In the genomic region with DNA sequence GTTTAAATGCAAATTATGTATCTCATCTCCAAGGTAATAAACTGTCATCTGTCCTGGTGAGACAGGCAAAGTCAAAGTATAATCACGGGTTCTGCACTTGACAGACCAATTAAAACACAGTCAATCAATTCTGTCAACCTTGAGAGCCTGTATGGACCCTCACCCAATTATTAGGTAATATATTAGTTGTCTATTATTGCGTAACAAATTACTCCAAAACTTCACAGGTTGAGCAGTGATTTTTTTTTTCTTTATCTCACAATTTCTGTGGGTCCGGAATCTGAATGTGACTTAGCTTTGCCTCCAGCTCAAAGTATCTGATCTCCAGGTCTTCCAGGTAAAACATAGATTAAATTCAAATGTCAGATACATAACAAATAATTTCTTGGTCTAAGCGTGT, we compare ENCODE assay signal across 7 cellular contexts.
"Had no signal": no experiment of that assay in that cellular context is flagged by ENCODE, and none has a peak within 500 bp of the region (broad histone marks: within the 10 kb centered on the region; RNA-seq: fewer than 3 reads in every experiment).

No MANE protein-coding gene starts in this region.

- DNase-seq: GOT3, H7, HFFc6, KBM-7 had no signal

- H3K27ac ChIP-seq: GM23248, HL-60 had no signal

- H3K9me3 ChIP-seq: HAP-1 had no signal

- H3K4me3 ChIP-seq: GM23248, HAP-1 had no signal

- H3K4me1 ChIP-seq: HAP-1 had no signal

- H3K9ac ChIP-seq: GM23248 had no signal

- H3K36me3 ChIP-seq: HAP-1 had no signal
